ENCODE assay signal across 7 cellular contexts in the genomic region with DNA sequence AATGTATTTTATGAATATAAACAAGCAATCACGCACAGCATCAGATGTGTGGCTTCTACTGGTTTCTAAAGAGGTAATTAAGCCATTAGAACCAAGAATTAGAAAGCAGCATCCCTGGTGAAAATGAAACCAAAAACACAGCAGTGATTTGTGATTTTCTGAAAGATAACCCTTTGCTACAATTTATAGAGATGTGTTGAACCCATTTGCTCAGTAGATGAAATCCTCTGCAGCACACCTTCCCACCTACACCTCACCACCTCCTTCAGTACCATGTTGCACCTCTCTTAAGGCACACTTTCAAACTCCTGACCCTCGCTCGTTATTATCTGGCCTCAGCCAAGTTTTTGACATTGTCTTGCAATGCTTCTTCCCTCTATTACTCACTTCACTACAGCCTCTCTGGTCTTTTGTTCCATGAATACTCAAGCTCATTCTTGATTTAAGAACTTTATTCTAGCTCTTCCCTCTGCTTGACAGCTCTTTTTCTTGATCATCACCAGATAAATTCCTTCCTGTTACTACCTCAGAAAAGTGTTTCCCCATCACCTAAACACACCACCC. TPM values are rescaled to one million over a fixed set of nuclear protein-coding genes. Genes with fewer than 3 reads are reported as not detected.
DNase-seq lines count a peak whose midpoint lies in the region; ATAC-seq, FAIRE-seq and TF ChIP-seq lines count a peak whose summit lies in the region.

No MANE protein-coding gene starts in this region.

- TF ChIP-seq CTCF in psoas muscle (IDR thresholded peaks at IDR 0.05) = no peak

- TF ChIP-seq POLR2A in GM12892 (IDR thresholded peaks at IDR 0.05; ENCODE audit: low read depth, low read length) = no peak

- H3K4me1 ChIP-seq in psoas muscle = no peaks in the 10 kb centered on the region

- no peak overlapping the region for H3K27ac ChIP-seq in psoas muscle

- H3K4me3 ChIP-seq in psoas muscle = peak overlapping the region; percentile 18

- ATAC-seq in HG02642 (IDR thresholded peaks at IDR 0.05; ENCODE audit: poor library complexity, unreplicated experiment) (peak; percentile 47), psoas muscle (no peak), HG02970 (IDR thresholded peaks at IDR 0.05; ENCODE audit: low FRiP score, unreplicated experiment) (no peak), GM19397 (IDR thresholded peaks at IDR 0.05; ENCODE audit: unreplicated experiment) (no peak)

- DNase-seq in GM12892 (ENCODE audit: insufficient read length) (no peak), amniotic epithelial cell (ENCODE audit: low read depth) (peak; percentile 7), psoas muscle (no peak), NCI-H524 treated with DMSO at 0.1 percent for 48 hours (lab: John Stamatoyannopoulos, UW) (no peak)

- no peaks in the 10 kb centered on the region for H3K27me3 ChIP-seq in psoas muscle (ENCODE audit: insufficient read depth in 3 of 3, low read length in 2 of 3)

- H3K9me3 ChIP-seq in psoas muscle = no peaks in the 10 kb centered on the region

- intact Hi-C loops in psoas muscle (cut with DNase I) = no loop called here

- no peaks in the 10 kb centered on the region for H3K36me3 ChIP-seq in psoas muscle (ENCODE audit: insufficient read depth in 1 of 2, low read depth in 1 of 2)

- peak; percentile 60 for FAIRE-seq in GM12892 (lab: Jason Lieb, UNC)

- 56 to 68% (median 57%) methylated on average over 3 of the region's 3 CpGs for WGBS in psoas muscle, 3 donors

RNA-seq across cellular contexts. Expression of gene NSL1, which starts 38.6 kb away (rescaled TPM):
- 27.5 TPM for polyA plus RNA-seq in GM12892 (2012; ENCODE audit: missing spikeins)
- total RNA-seq in psoas muscle = 10 to 100 TPM; 13.2 to 21.2 (median 16.5) TPM
- polyA plus RNA-seq in psoas muscle = 10 to 100 TPM; 14.1 to 34.5 (median 24.0) TPM

RNA-seq across cellular contexts. Expression of gene TATDN3, which starts 38.7 kb away (rescaled TPM):
- 15.0 TPM for polyA plus RNA-seq in GM12892 (2012; ENCODE audit: missing spikeins)
- total RNA-seq in psoas muscle = 10 to 100 TPM; 21.4 to 25.2 (median 22.8) TPM
- 10 to 100 TPM; 13.5 to 20.9 (median 13.9) TPM for polyA plus RNA-seq in psoas muscle

RNA-seq across cellular contexts. Expression of gene BATF3, which starts 53.4 kb away (rescaled TPM):
- 12.8 TPM for polyA plus RNA-seq in GM12892 (2012; ENCODE audit: missing spikeins)
- total RNA-seq in psoas muscle = 1 to 10 TPM in 2 of 4 donors, under 1 TPM in 2; 0.60 to 2.9 (median 1.5) TPM
- 1 to 10 TPM in 1 of 3 donors, under 1 TPM in 2; 0.03 to 1.0 (median 0.53) TPM for polyA plus RNA-seq in psoas muscle
